In genomic region chr3:118593277-118593670, GRCh38 we compare ENCODE assay signal across 29 cellular contexts.
"Had no signal": no experiment of that assay in that cellular context is flagged by ENCODE, and none has a peak within 500 bp of the region (broad histone marks: within the 10 kb centered on the region; RNA-seq: fewer than 3 reads in every experiment).

No MANE protein-coding gene starts in this region.

- H3K4me1 ChIP-seq: colonic mucosa, esophagus muscularis mucosa, esophagus squamous epithelium, foreskin keratinocyte, gastrocnemius medialis, gastroesophageal sphincter, heart left ventricle, heart right ventricle had no signal

- FAIRE-seq: colon, endometrium, endothelial cell of umbilical vein, frontal cortex had no signal

- H3K27ac ChIP-seq: colonic mucosa, coronary artery, dorsolateral prefrontal cortex, epithelial cell of prostate, esophagus muscularis mucosa, esophagus squamous epithelium, foreskin keratinocyte, gastrocnemius medialis, gastroesophageal sphincter, heart left ventricle, heart right ventricle, hepatocyte had no signal

- H3K27me3 Mint-ChIP-seq: dendritic cell treated with granulocyte-macrophage colony-stimulating factor and Interleukin-4, amounts not matched to agents 40 ng/mL and 50 ng/mL, for 4 days; effector memory CD8-positive, alpha-beta T cell had no signal

- H3K4me3 ChIP-seq: colonic mucosa, coronary artery, dorsolateral prefrontal cortex, esophagus muscularis mucosa, esophagus squamous epithelium, gastrocnemius medialis, gastroesophageal sphincter, heart left ventricle, heart right ventricle, hepatocyte had no signal

- H2AFZ ChIP-seq: hepatocyte had no signal

- H3K36me3 ChIP-seq: colonic mucosa, esophagus muscularis mucosa, esophagus squamous epithelium, gastrocnemius medialis, gastroesophageal sphincter, heart left ventricle, heart right ventricle had no signal

- H3K4me3 Mint-ChIP-seq: dendritic cell treated with granulocyte-macrophage colony-stimulating factor and Interleukin-4, amounts not matched to agents 40 ng/mL and 50 ng/mL, for 4 days; effector memory CD8-positive, alpha-beta T cell had no signal

- H3K27ac Mint-ChIP-seq: dendritic cell treated with granulocyte-macrophage colony-stimulating factor and Interleukin-4, amounts not matched to agents 40 ng/mL and 50 ng/mL, for 4 days; effector memory CD8-positive, alpha-beta T cell had no signal

- DNase-seq: colonic mucosa; cortex of kidney; dermis blood vessel endothelial cell; dorsolateral prefrontal cortex; effector CD4-positive, alpha-beta T cell; effector CD8-positive, alpha-beta T cell; effector memory CD4-positive, alpha-beta T cell; effector memory CD8-positive, alpha-beta T cell; erythroblast; esophagus squamous epithelium; foreskin fibroblast; foreskin keratinocyte; foreskin melanocyte; gastrocnemius medialis; glutamatergic neuron; head of caudate nucleus; heart left ventricle; heart right ventricle had no signal

- H3K9me3 ChIP-seq: colonic mucosa, gastrocnemius medialis had no signal

- H3K79me2 ChIP-seq: hepatocyte had no signal

- ATAC-seq: effector memory CD8-positive, alpha-beta T cell; esophagus mucosa; foreskin keratinocyte; gastrocnemius medialis; gastroesophageal sphincter; heart left ventricle; heart right ventricle had no signal

- H3K4me2 ChIP-seq: hepatocyte had no signal

- H3K27me3 ChIP-seq: colonic mucosa, dorsolateral prefrontal cortex, esophagus muscularis mucosa, esophagus squamous epithelium, foreskin keratinocyte, gastrocnemius medialis, gastroesophageal sphincter, heart left ventricle, heart right ventricle, hepatocyte had no signal
